In genomic region chrX:48467331-48467761, GRCh38 we compare ENCODE assay signal across 11 cellular contexts. TPM values are rescaled to one million over a fixed set of nuclear protein-coding genes. Genes with fewer than 3 reads are reported as not detected.
DNase-seq lines count a peak whose midpoint lies in the region; ATAC-seq and TF ChIP-seq lines count a peak whose summit lies in the region.
"Had no signal": no experiment of that assay in that cellular context is flagged by ENCODE, and none has a peak within 500 bp of the region (broad histone marks: within the 10 kb centered on the region; RNA-seq: fewer than 3 reads in every experiment).

No MANE protein-coding gene starts in this region.

- H3K27me3 ChIP-seq in right atrium auricular region (no peaks in the 10 kb centered on the region), hepatocyte (no peaks in the 10 kb centered on the region), thoracic aorta (replicated peaks; ENCODE audit: insufficient read depth) (no peaks in the 10 kb centered on the region)

- no peaks in the 10 kb centered on the region for H3K9me3 Mint-ChIP-seq in activated CD4-positive, alpha-beta memory T cell treated with anti-CD3 and anti-CD28 coated beads, Interleukin-2, amount 10 ng/mL, durations not matched to agents 7 days and 5 days
- no peaks in the 10 kb centered on the region for H3K9me3 Mint-ChIP-seq in immature natural killer cell

- H3K27me3 Mint-ChIP-seq in activated CD4-positive, alpha-beta memory T cell treated with anti-CD3 and anti-CD28 coated beads, Interleukin-2, amount 10 ng/mL, durations not matched to agents 7 days and 5 days: no peaks in the 10 kb centered on the region
- H3K27me3 Mint-ChIP-seq in immature natural killer cell (ENCODE audit: low read depth in 3 of 3): peaks cover 1 to 3% (median 2%) of the 10 kb centered on the region in 3 donors

- no peaks in the 10 kb centered on the region for H3K9me3 ChIP-seq in right atrium auricular region
- H3K9me3 ChIP-seq in hepatocyte (ENCODE audit: low read depth): no peaks in the 10 kb centered on the region
- no peaks in the 10 kb centered on the region for H3K9me3 ChIP-seq in thoracic aorta

- no peak overlapping the region for H2AFZ ChIP-seq in hepatocyte

- 56% methylated on average over 5 of the region's 9 CpGs for WGBS in hepatocyte (ENCODE audit: low lambda C conversion rate, missing lambda C conversion rate)

- CTCF ChIA-PET in activated CD4-positive, alpha-beta memory T cell treated with anti-CD3 and anti-CD28 coated beads, Interleukin-2, amount 10 ng/mL, durations not matched to agents 7 days and 5 days (lab: Charles Lee): interaction anchor here (0.6 to 3.6 kb wide), 4 partner anchors 8 to 73 kb away, joined by 3 to 17 read pairs (median 4); partner anchors contain the start of genes PORCN and TBC1D25

- peak; percentile 35 to 38 for ATAC-seq in left cardiac atrium
- ATAC-seq in thoracic aorta (ENCODE audit: insufficient number of reproducible peaks, low FRiP score, low read depth): no peak
- ATAC-seq in HG03108 (IDR thresholded peaks at IDR 0.05; ENCODE audit: unreplicated experiment): no peak

- peaks cover 49% of the 10 kb centered on the region for H3K4me1 Mint-ChIP-seq in activated CD4-positive, alpha-beta memory T cell treated with anti-CD3 and anti-CD28 coated beads, Interleukin-2, amount 10 ng/mL, durations not matched to agents 7 days and 5 days
- peaks cover 10 to 21% of the 10 kb centered on the region in 2 donors for H3K4me1 Mint-ChIP-seq in immature natural killer cell

- H3K79me2 ChIP-seq in hepatocyte: no peaks in the 10 kb centered on the region

- peak overlapping the region; percentile 96 for H3K4me3 Mint-ChIP-seq in activated CD4-positive, alpha-beta memory T cell treated with anti-CD3 and anti-CD28 coated beads, Interleukin-2, amount 10 ng/mL, durations not matched to agents 7 days and 5 days
- peak overlapping the region in 2 of 5 donors; percentile 88 to 92 for H3K4me3 Mint-ChIP-seq in immature natural killer cell

- no peaks in the 10 kb centered on the region for H4K20me1 ChIP-seq in hepatocyte (ENCODE audit: insufficient read depth, poor library complexity, severe bottlenecking)

- POLR2A ChIA-PET in activated CD4-positive, alpha-beta memory T cell treated with anti-CD3 and anti-CD28 coated beads, Interleukin-2, amount 10 ng/mL, durations not matched to agents 7 days and 5 days (lab: Charles Lee): interaction anchor here (1.9 to 3.9 kb wide), 3 partner anchors 12 to 107 kb away, joined by 5 to 20 read pairs (median 10); partner anchors contain the start of genes RBM3 and TBC1D25

- H3K27ac ChIP-seq in right atrium auricular region (no peak overlapping the region), hepatocyte (no peak overlapping the region), thoracic aorta (no peak overlapping the region)

- H3K4me1 ChIP-seq in right atrium auricular region (peaks cover 0 to 5% of the 10 kb centered on the region in 2 donors), hepatocyte (ENCODE audit: insufficient read depth) (no peaks in the 10 kb centered on the region), thoracic aorta (ENCODE audit: control insufficient read depth in 1 of 2, low read depth in 2 of 2) (no peaks in the 10 kb centered on the region)

- intact Hi-C loops in left cardiac atrium (cut with DNase I): no loop called here

- H3K27ac Mint-ChIP-seq in activated CD4-positive, alpha-beta memory T cell treated with anti-CD3 and anti-CD28 coated beads, Interleukin-2, amount 10 ng/mL, durations not matched to agents 7 days and 5 days: no peak overlapping the region
- no peak overlapping the region for H3K27ac Mint-ChIP-seq in immature natural killer cell

- H3K36me3 ChIP-seq in right atrium auricular region: no peaks in the 10 kb centered on the region
- H3K36me3 ChIP-seq in hepatocyte (replicated peaks; ENCODE audit: insufficient read depth, low read depth): no peaks in the 10 kb centered on the region
- no peaks in the 10 kb centered on the region for H3K36me3 ChIP-seq in thoracic aorta

- TF ChIP-seq CTCF in right atrium auricular region (IDR thresholded peaks at IDR 0.05): no peak
- TF ChIP-seq CTCF in hepatocyte (IDR thresholded peaks at IDR 0.05; ENCODE audit: poor library complexity): no peak
- no peak for TF ChIP-seq CTCF in thoracic aorta (IDR thresholded peaks at IDR 0.05)

- peaks cover 45% of the 10 kb centered on the region for H3K36me3 Mint-ChIP-seq in activated CD4-positive, alpha-beta memory T cell treated with anti-CD3 and anti-CD28 coated beads, Interleukin-2, amount 10 ng/mL, durations not matched to agents 7 days and 5 days (ENCODE audit: low read depth)
- peaks cover 4 to 13% (median 6%) of the 10 kb centered on the region in 3 donors for H3K36me3 Mint-ChIP-seq in immature natural killer cell

- H3K4me3 ChIP-seq in right atrium auricular region (peak overlapping the region in 1 of 2 donors; percentile 33), hepatocyte (no peak overlapping the region), thoracic aorta (peak overlapping the region; percentile 67)

- peak overlapping the region; percentile 71 for H3K4me2 ChIP-seq in hepatocyte

- DNase-seq in left cardiac atrium: no peak
- DNase-seq in right atrium auricular region (ENCODE audit: low spot score): no peak
- DNase-seq in activated CD4-positive, alpha-beta memory T cell treated with anti-CD3 and anti-CD28 coated beads, Interleukin-2, amount 10 ng/mL, durations not matched to agents 7 days and 5 days: no peak
- no peak for DNase-seq in hepatocyte (ENCODE audit: low spot score)
- no peak for DNase-seq in thoracic aorta (ENCODE audit: low spot score)
- no peak for DNase-seq in HK-2 (ENCODE audit: unreplicated experiment)
- DNase-seq in immature natural killer cell: no peak
- DNase-seq: COR-L47, dorsolateral prefrontal cortex had no signal

- H3K9me2 ChIP-seq in hepatocyte (replicated peaks; ENCODE audit: insufficient read depth): no peaks in the 10 kb centered on the region

RNA-seq across cellular contexts. Expression of gene SLC38A5, which starts 2.7 kb away (rescaled TPM):
- total RNA-seq in left cardiac atrium: 1 to 10 TPM; 1.2 to 5.0 TPM
- 1 to 10 TPM; 2.2 to 4.9 TPM for total RNA-seq in right atrium auricular region
- total RNA-seq in activated CD4-positive, alpha-beta memory T cell treated with anti-CD3 and anti-CD28 coated beads, Interleukin-2, amount 10 ng/mL, durations not matched to agents 7 days and 5 days: 10 to 100 TPM; 76.4 to 82.4 TPM
- 17.8 and 24.0 TPM in 2 replicates for total RNA-seq in hepatocyte
- 14.5 and 23.4 TPM in 2 replicates for polyA plus RNA-seq in hepatocyte
- 1 to 10 TPM; 3.4 to 4.9 TPM for total RNA-seq in thoracic aorta
- polyA plus RNA-seq in immature natural killer cell: 10 to 100 TPM; 24.3 to 48.0 (median 26.5) TPM

RNA-seq across cellular contexts. Expression of gene FTSJ1, which starts 8.7 kb away (rescaled TPM):
- 10 to 100 TPM; 19.0 to 29.1 TPM for total RNA-seq in left cardiac atrium
- total RNA-seq in right atrium auricular region: 10 to 100 TPM; 36.6 to 43.3 TPM
- 10 to 100 TPM; 57.6 to 60.1 TPM for total RNA-seq in activated CD4-positive, alpha-beta memory T cell treated with anti-CD3 and anti-CD28 coated beads, Interleukin-2, amount 10 ng/mL, durations not matched to agents 7 days and 5 days
- 43.8 and 49.5 TPM in 2 replicates for total RNA-seq in hepatocyte
- 38.4 and 41.9 TPM in 2 replicates for polyA plus RNA-seq in hepatocyte
- total RNA-seq in thoracic aorta: 10 to 100 TPM; 44.7 to 61.0 TPM
- polyA plus RNA-seq in immature natural killer cell: 100 to 1,000 TPM in 1 of 3 donors, 10 to 100 TPM in 2; 73.5 to 115 (median 85.0) TPM

RNA-seq across cellular contexts. Expression of gene PORCN, which starts 41.4 kb away (rescaled TPM):
- total RNA-seq in left cardiac atrium: 10 to 100 TPM; 11.1 to 19.1 TPM
- 10 to 100 TPM; 23.0 to 43.0 TPM for total RNA-seq in right atrium auricular region
- total RNA-seq in activated CD4-positive, alpha-beta memory T cell treated with anti-CD3 and anti-CD28 coated beads, Interleukin-2, amount 10 ng/mL, durations not matched to agents 7 days and 5 days: 10 to 100 TPM; 26.1 to 29.2 TPM
- total RNA-seq in hepatocyte: 3.8 and 12.8 TPM in 2 replicates
- 7.6 and 7.9 TPM in 2 replicates for polyA plus RNA-seq in hepatocyte
- 10 to 100 TPM; 15.0 to 19.1 TPM for total RNA-seq in thoracic aorta
- polyA plus RNA-seq in immature natural killer cell: 10 to 100 TPM; 13.1 to 29.8 (median 18.1) TPM

RNA-seq across cellular contexts. Expression of gene EBP, which starts 54.3 kb away (rescaled TPM):
- total RNA-seq in left cardiac atrium (10 to 100 TPM; 68.8 to 85.2 TPM), right atrium auricular region (10 to 100 TPM; 49.3 to 73.7 TPM), hepatocyte (225 and 235 TPM in 2 replicates), thoracic aorta (10 to 100 TPM in 1 of 2 donors, 1 to 10 TPM in 1; 3.5 to 18.8 TPM)
- total RNA-seq in activated CD4-positive, alpha-beta memory T cell treated with anti-CD3 and anti-CD28 coated beads, Interleukin-2, amount 10 ng/mL, durations not matched to agents 7 days and 5 days: 100 to 1,000 TPM; 446 to 461 TPM
- polyA plus RNA-seq in hepatocyte (286 and 390 TPM in 2 replicates), immature natural killer cell (100 to 1,000 TPM; 184 to 314 (median 233) TPM)

RNA-seq across cellular contexts. Expression of gene SSX4B, which starts 55.6 kb away (rescaled TPM):
- total RNA-seq in left cardiac atrium: not detected
- total RNA-seq in right atrium auricular region: not detected
- not detected for total RNA-seq in activated CD4-positive, alpha-beta memory T cell treated with anti-CD3 and anti-CD28 coated beads, Interleukin-2, amount 10 ng/mL, durations not matched to agents 7 days and 5 days
- not detected in 2 replicates for total RNA-seq in hepatocyte
- not detected in 2 replicates for polyA plus RNA-seq in hepatocyte
- not detected for total RNA-seq in thoracic aorta
- polyA plus RNA-seq in immature natural killer cell: not detected
- total RNA-seq: dorsolateral prefrontal cortex, mucosa of gallbladder had no signal

Comparison
In these comparisons a context has a peak if more than half of its experiments do, and no peak if none do; other contexts are left out.
1. ATAC-seq: peak in left cardiac atrium (2 of 2); none in thoracic aorta (single experiment) and HG03108 (single experiment).